In genomic region chr4:160353548-160353947, GRCh38 we compare ENCODE assay signal across 37 cellular contexts.
A peak's percentile ranks its signal among the peaks of the same experiment; 100 is the strongest.
DNase-seq lines count a peak whose midpoint lies in the region; ATAC-seq, FAIRE-seq and TF ChIP-seq lines count a peak whose summit lies in the region.
"Had no signal": no experiment of that assay in that cellular context is flagged by ENCODE, and none has a peak within 500 bp of the region (broad histone marks: within the 10 kb centered on the region; RNA-seq: fewer than 3 reads in every experiment).

No MANE protein-coding gene starts in this region.

- no peak overlapping the region for H3K27ac ChIP-seq in astrocyte (ENCODE audit: low read depth, low read length)
- H3K27ac ChIP-seq: ascending aorta, heart right ventricle, lower lobe of right lung, pancreas, PC-9, upper lobe of right lung had no signal

- no peak overlapping the region for H3K9ac ChIP-seq in astrocyte (ENCODE audit: low read length)

- no peaks in the 10 kb centered on the region for H3K36me3 ChIP-seq in astrocyte (ENCODE audit: insufficient read depth, low read length)
- H3K36me3 ChIP-seq: ascending aorta, heart right ventricle, lower lobe of right lung, pancreas, upper lobe of right lung had no signal

- no peak for FAIRE-seq in astrocyte (lab: Jason Lieb, UNC)
- FAIRE-seq: A204.1, GM18507, H54, pancreas, small intestine had no signal

- no peaks in the 10 kb centered on the region for H3K9me3 Mint-ChIP-seq in astrocyte (ENCODE audit: unreplicated experiment)
- H3K9me3 Mint-ChIP-seq in naive thymus-derived CD8-positive, alpha-beta T cell: peaks cover 0 to 9% (median 2%) of the 10 kb centered on the region in 9 donors
- H3K9me3 Mint-ChIP-seq: dendritic cell treated with granulocyte-macrophage colony-stimulating factor and Interleukin-4, amounts not matched to agents 40 ng/mL and 50 ng/mL, for 4 days; nephron progenitor cell; stimulated activated naive B cell treated with anti-CD40 and anti-IgM and Interleukin-4, amounts not matched to agents 10 μg/mL and 1 μg/mL and 100 μg/mL, for 72 hours had no signal

- TF ChIP-seq CTCF in astrocyte (IDR thresholded peaks at IDR 0.05; ENCODE audit: insufficient read depth, low read depth, low read length): no peak

- no peaks in the 10 kb centered on the region for H3K27me3 ChIP-seq in astrocyte (ENCODE audit: insufficient read depth, low read length)
- H3K27me3 ChIP-seq: ascending aorta, heart right ventricle, pancreas, upper lobe of right lung had no signal

- H3K36me3 Mint-ChIP-seq in astrocyte (ENCODE audit: low read depth, unreplicated experiment): no peaks in the 10 kb centered on the region
- H3K36me3 Mint-ChIP-seq in naive thymus-derived CD8-positive, alpha-beta T cell: no peaks in the 10 kb centered on the region
- H3K36me3 Mint-ChIP-seq: CD8-positive, alpha-beta memory T cell; stimulated activated naive B cell treated with anti-CD40 and anti-IgM and Interleukin-4, amounts not matched to agents 10 μg/mL and 1 μg/mL and 100 μg/mL, for 72 hours had no signal

- H3K4me1 ChIP-seq in astrocyte (ENCODE audit: insufficient read depth, low read length): no peaks in the 10 kb centered on the region
- H3K4me1 ChIP-seq: ascending aorta, heart right ventricle, lower lobe of right lung, pancreas, upper lobe of right lung had no signal

- H3K4me1 Mint-ChIP-seq in astrocyte (ENCODE audit: low read depth, unreplicated experiment): no peaks in the 10 kb centered on the region
- no peaks in the 10 kb centered on the region for H3K4me1 Mint-ChIP-seq in naive thymus-derived CD8-positive, alpha-beta T cell
- H3K4me1 Mint-ChIP-seq: CD8-positive, alpha-beta memory T cell; central memory CD8-positive, alpha-beta T cell; nephron progenitor cell; stimulated activated naive B cell treated with anti-CD40 and anti-IgM and Interleukin-4, amounts not matched to agents 10 μg/mL and 1 μg/mL and 100 μg/mL, for 72 hours had no signal

- ATAC-seq in naive thymus-derived CD8-positive, alpha-beta T cell: no peak
- ATAC-seq: lower lobe of right lung; pancreas; SK-N-SH treated with all-trans-retinoic acid at 6 μM for 48 hours; stimulated activated naive B cell treated with anti-CD40 and anti-IgM and Interleukin-4, amounts not matched to agents 10 μg/mL and 1 μg/mL and 100 μg/mL, for 72 hours; upper lobe of right lung had no signal

- H2AFZ ChIP-seq in astrocyte (ENCODE audit: low read depth, low read length): no peak overlapping the region
- H2AFZ ChIP-seq: PC-9 had no signal

- H3K4me3 ChIP-seq in astrocyte (ENCODE audit: insufficient read depth, low read depth, low read length): no peak overlapping the region
- H3K4me3 ChIP-seq: ascending aorta, heart right ventricle, lower lobe of right lung, pancreas, PC-9, upper lobe of right lung had no signal

- H4K20me1 ChIP-seq in astrocyte (ENCODE audit: insufficient read depth, low read length): no peaks in the 10 kb centered on the region

- DNase-seq in NCI-H2107 treated with DMSO at 0.1 percent for 48 hours (lab: John Stamatoyannopoulos, UW; ENCODE audit: unreplicated experiment) (peak; percentile 11), NCI-H2107 (lab: John Stamatoyannopoulos, UW) (no peak), H4 (ENCODE audit: low spot score) (peak; percentile 14), astrocyte (ENCODE audit: low read depth) (peak; percentile 15), occipital lobe (lab: John Stamatoyannopoulos, UW) (peak; percentile 23), MV-4-11 (lab: John Stamatoyannopoulos, UW) (no peak), GDM1 (lab: John Stamatoyannopoulos, UW) (no peak)
- no peak for DNase-seq in naive thymus-derived CD8-positive, alpha-beta T cell
- DNase-seq: activated CD4-positive, alpha-beta T cell treated with anti-CD3 and anti-CD28 coated beads, Interleukin-2, amount 50 U/mL, for 48 hours; activated CD4-positive, CD25-positive, alpha-beta regulatory T cell; activated gamma-delta T cell treated with Interleukin-2 at 50 U/mL for 16 hours; activated T-cell treated with anti-CD3 and anti-CD28 coated beads, Interleukin-2, amount 50 U/mL, for 48 hours; AML-193; CD8-positive, alpha-beta memory T cell; EL; heart right ventricle; kidney glomerular epithelial cell; lower lobe of right lung; NCI-H1436; NCI-H2081 treated with DMSO at 0.1 percent for 48 hours; NCI-H524 treated with DMSO at 0.1 percent for 48 hours; nephron progenitor cell; pancreas; PC-9; retina; small intestine; stimulated activated naive B cell treated with anti-CD40 and anti-IgM and Interleukin-4, amounts not matched to agents 10 μg/mL and 1 μg/mL and 100 μg/mL, for 72 hours; substantia nigra; upper lobe of right lung had no signal

- no peak overlapping the region for H3K4me3 Mint-ChIP-seq in astrocyte (ENCODE audit: unreplicated experiment)
- H3K4me3 Mint-ChIP-seq in naive thymus-derived CD8-positive, alpha-beta T cell: no peak overlapping the region
- H3K4me3 Mint-ChIP-seq: CD8-positive, alpha-beta memory T cell; central memory CD8-positive, alpha-beta T cell; dendritic cell treated with granulocyte-macrophage colony-stimulating factor and Interleukin-4, amounts not matched to agents 40 ng/mL and 50 ng/mL, for 4 days; nephron progenitor cell; stimulated activated naive B cell treated with anti-CD40 and anti-IgM and Interleukin-4, amounts not matched to agents 10 μg/mL and 1 μg/mL and 100 μg/mL, for 72 hours; T-helper 1 cell treated with Interleukin-12 subunit alpha and Interleukin-12 subunit beta and Interleukin-4 antibody, amounts not matched to agents 30 μg/mL and 1 μg/mL, for 36 hours had no signal

- no peaks in the 10 kb centered on the region for H3K79me2 ChIP-seq in astrocyte (ENCODE audit: insufficient read depth, low read length)

- no peak overlapping the region for H3K4me2 ChIP-seq in astrocyte (ENCODE audit: low read length)
- H3K4me2 ChIP-seq: PC-9 had no signal

- no peaks in the 10 kb centered on the region for H3K9me3 ChIP-seq in astrocyte (ENCODE audit: insufficient read depth, low read depth, low read length)
- H3K9me3 ChIP-seq: ascending aorta, heart right ventricle, lower lobe of right lung, pancreas, upper lobe of right lung had no signal

- no peaks in the 10 kb centered on the region for H3K27me3 Mint-ChIP-seq in astrocyte (ENCODE audit: low read depth, unreplicated experiment)
- H3K27me3 Mint-ChIP-seq in naive thymus-derived CD8-positive, alpha-beta T cell: no peaks in the 10 kb centered on the region
- H3K27me3 Mint-ChIP-seq: CD8-positive, alpha-beta memory T cell; central memory CD8-positive, alpha-beta T cell; dendritic cell treated with granulocyte-macrophage colony-stimulating factor and Interleukin-4, amounts not matched to agents 40 ng/mL and 50 ng/mL, for 4 days; stimulated activated naive B cell treated with anti-CD40 and anti-IgM and Interleukin-4, amounts not matched to agents 10 μg/mL and 1 μg/mL and 100 μg/mL, for 72 hours had no signal

- POLR2A ChIA-PET in naive thymus-derived CD8-positive, alpha-beta T cell (lab: Charles Lee): no interaction called here

- H3K27ac Mint-ChIP-seq in astrocyte (ENCODE audit: unreplicated experiment): no peak overlapping the region
- no peak overlapping the region for H3K27ac Mint-ChIP-seq in naive thymus-derived CD8-positive, alpha-beta T cell
- H3K27ac Mint-ChIP-seq: CD8-positive, alpha-beta memory T cell; dendritic cell treated with granulocyte-macrophage colony-stimulating factor and Interleukin-4, amounts not matched to agents 40 ng/mL and 50 ng/mL, for 4 days; nephron progenitor cell; stimulated activated naive B cell treated with anti-CD40 and anti-IgM and Interleukin-4, amounts not matched to agents 10 μg/mL and 1 μg/mL and 100 μg/mL, for 72 hours; T-helper 1 cell treated with Interleukin-12 subunit alpha and Interleukin-12 subunit beta and Interleukin-4 antibody, amounts not matched to agents 30 μg/mL and 1 μg/mL, for 36 hours had no signal

Comparison
In these comparisons a context has a peak if more than half of its experiments do, and no peak if none do; other contexts are left out.
1. DNase-seq: peak in NCI-H2107 treated with DMSO at 0.1 percent for 48 hours (single experiment), H4 (single experiment), astrocyte (single experiment) and occipital lobe (single experiment); none in NCI-H2107 (single experiment), MV-4-11 (single experiment), GDM1 (single experiment) and naive thymus-derived CD8-positive, alpha-beta T cell (0 of 10).